20 cellular contexts compared by ENCODE assay signal in the genomic region with DNA sequence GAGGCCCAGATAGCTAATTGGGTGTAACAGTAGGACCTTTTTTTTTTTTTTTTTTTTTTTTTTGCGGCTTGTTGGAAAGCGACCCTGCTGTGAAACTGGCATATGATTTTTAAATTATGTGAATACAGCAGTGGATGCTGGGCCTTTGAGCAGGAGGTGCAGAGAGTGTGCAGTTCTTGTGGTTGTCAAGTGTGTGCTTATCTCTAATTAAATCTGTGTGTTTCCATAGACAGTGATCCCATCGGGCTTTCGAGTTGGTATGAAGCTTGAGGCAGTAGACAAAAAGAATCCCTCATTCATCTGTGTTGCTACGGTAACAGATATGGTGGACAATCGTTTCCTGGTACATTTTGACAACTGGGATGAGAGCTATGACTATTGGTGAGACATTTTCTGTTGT. TPM values are rescaled to one million over a fixed set of nuclear protein-coding genes. Genes with fewer than 3 reads are reported as not detected.
DNase-seq lines count a peak whose midpoint lies in the region; ATAC-seq and TF ChIP-seq lines count a peak whose summit lies in the region.
"Had no signal": no experiment of that assay in that cellular context is flagged by ENCODE, and none has a peak within 500 bp of the region (broad histone marks: within the 10 kb centered on the region; RNA-seq: fewer than 3 reads in every experiment).

No MANE protein-coding gene starts in this region.

- H3K4me1 Mint-ChIP-seq in neural crest cell, result peaks cover 20% of the 10 kb centered on the region

- no peak for ATAC-seq in HG03196 (IDR thresholded peaks at IDR 0.05; ENCODE audit: unreplicated experiment)
- ATAC-seq: natural killer cell had no signal

- peaks cover 47% of the 10 kb centered on the region for H3K36me3 ChIP-seq in SK-N-MC (ENCODE audit: insufficient read depth, low read length)
- H3K36me3 ChIP-seq: WERI-Rb-1 had no signal

- H3K4me3 ChIP-seq in SK-N-MC, result peak overlapping the region; percentile 35; the same call in 1 of the 2 replicates
- H3K4me3 ChIP-seq: BLaER1, esophagus squamous epithelium, stomach had no signal

- no peaks in the 10 kb centered on the region for H3K9me3 ChIP-seq in SK-N-MC (ENCODE audit: low read depth, low read length)
- H3K9me3 ChIP-seq: BLaER1, esophagus squamous epithelium, stomach had no signal

- H3K27ac ChIP-seq in SK-N-MC, result peak overlapping the region; percentile 72; the same call in 1 of the 2 replicates
- H3K27ac ChIP-seq: BLaER1, esophagus squamous epithelium, stomach, WERI-Rb-1 had no signal

- H3K9me3 Mint-ChIP-seq in neural crest cell, result no peaks in the 10 kb centered on the region
- H3K9me3 Mint-ChIP-seq: activated naive CD4-positive, alpha-beta T cell treated with anti-CD3 and anti-CD28 coated beads, Interleukin-2, amount 10 ng/mL, durations not matched to agents 7 days and 5 days; natural killer cell; type B pancreatic cell had no signal

- H3K27ac Mint-ChIP-seq in neural crest cell (ENCODE audit: unreplicated experiment), result peak overlapping the region; percentile 80
- H3K27ac Mint-ChIP-seq: activated naive CD4-positive, alpha-beta T cell treated with anti-CD3 and anti-CD28 coated beads, Interleukin-2, amount 10 ng/mL, durations not matched to agents 7 days and 5 days; natural killer cell; type B pancreatic cell had no signal

- DNase-seq in COLO829 (ENCODE audit: low spot score) (peak; percentile 19), NCI-H1092 (lab: John Stamatoyannopoulos, UW) (peak; percentile 64), SK-N-MC (ENCODE audit: low read depth, low spot score) (peak; percentile 83), neural crest cell (ENCODE audit: low read depth, low spot score) (no peak), SKM-1 (lab: John Stamatoyannopoulos, UW; ENCODE audit: unreplicated experiment) (no peak), activated gamma-delta T cell treated with Interleukin-2 at 50 U/mL for 16 hours (no peak)
- DNase-seq: activated CD4-positive, alpha-beta T cell treated with anti-CD3 and anti-CD28 coated beads, Interleukin-2, amount 50 U/mL, for 48 hours; activated naive CD4-positive, alpha-beta T cell treated with anti-CD3 and anti-CD28 coated beads, Interleukin-2, amount 10 ng/mL, durations not matched to agents 7 days and 5 days; activated T-cell treated with anti-CD3 and anti-CD28 coated beads for 4 hours; cerebellar nuclear complex; effector memory CD4-positive, alpha-beta T cell; esophagus squamous epithelium; Karpas-422; natural killer cell; NCI-H1694 treated with DMSO at 0.1 percent for 48 hours; stomach; WERI-Rb-1 had no signal

- peaks cover 21% of the 10 kb centered on the region for H3K36me3 Mint-ChIP-seq in neural crest cell (ENCODE audit: low read depth)

- no peak overlapping the region for H3K4me3 Mint-ChIP-seq in neural crest cell
- H3K4me3 Mint-ChIP-seq: activated naive CD4-positive, alpha-beta T cell treated with anti-CD3 and anti-CD28 coated beads, Interleukin-2, amount 10 ng/mL, durations not matched to agents 7 days and 5 days; natural killer cell; type B pancreatic cell had no signal

- H3K9ac ChIP-seq in SK-N-MC (ENCODE audit: insufficient read length), result no peak overlapping the region
- H3K9ac ChIP-seq: BLaER1 had no signal

- no peaks in the 10 kb centered on the region for H3K27me3 Mint-ChIP-seq in neural crest cell (ENCODE audit: low read depth)
- H3K27me3 Mint-ChIP-seq: activated naive CD4-positive, alpha-beta T cell treated with anti-CD3 and anti-CD28 coated beads, Interleukin-2, amount 10 ng/mL, durations not matched to agents 7 days and 5 days; type B pancreatic cell had no signal

- TF ChIP-seq CTCF in neural crest cell (conservative IDR thresholded peaks at IDR 0.05), result no peak

RNA-seq across cellular contexts. Expression of gene L3MBTL3, which starts 52.4 kb away (rescaled TPM):
- 22.8 and 32.0 TPM in 2 replicates for total RNA-seq in neural crest cell

Comparison
In these comparisons a context has a peak if more than half of its experiments do, and no peak if none do; other contexts are left out.
1. DNase-seq: peak in COLO829 (single experiment), NCI-H1092 (single experiment) and SK-N-MC (single experiment); none in neural crest cell (single experiment), SKM-1 (single experiment) and activated gamma-delta T cell treated with Interleukin-2 at 50 U/mL for 16 hours (single experiment).